ENCODE assay signal across 8 cellular contexts in genomic region chr11:65425105-65425970, GRCh38. TPM values are rescaled to one million over a fixed set of nuclear protein-coding genes. Genes with fewer than 3 reads are reported as not detected.
DNase-seq lines count a peak whose midpoint lies in the region; ATAC-seq and TF ChIP-seq lines count a peak whose summit lies in the region.

No MANE protein-coding gene starts in this region.

- no peaks in the 10 kb centered on the region for H3K27me3 ChIP-seq in BJ (ENCODE audit: control insufficient read depth, insufficient read depth, low read length)

- TF ChIP-seq CTCF in BJ (IDR thresholded peaks at IDR 0.05; ENCODE audit: insufficient read depth, low read depth, low read length) (0 out of 2 replicates have a peak, but pooled peaks have one; percentile 7), chondrocyte (IDR thresholded peaks at IDR 0.05) (peak; percentile 45)

- POLR2A ChIA-PET in BJ (lab: Charles Lee) = interaction anchor here (4.0 to 7.4 kb wide), 2 partner anchors 74 to 82 kb away, joined by 50 to 204 read pairs; partner anchors contain the start of gene MALAT1

- CTCF ChIA-PET in BJ (lab: Yijun Ruan, JAX) = interaction anchor here (0.6 to 2.5 kb wide), 3 partner anchors 10 to 80 kb away, joined by 3 to 8 read pairs (median 4); no protein-coding TSS in a partner anchor

- peak overlapping the region; percentile 100 for H3K27ac Mint-ChIP-seq in chondrocyte (ENCODE audit: unreplicated experiment)

- H3K36me3 Mint-ChIP-seq in chondrocyte (ENCODE audit: low read depth) = peaks cover 50% of the 10 kb centered on the region

- H3K9me3 Mint-ChIP-seq in chondrocyte (ENCODE audit: low read depth) = no peaks in the 10 kb centered on the region

- ATAC-seq in GM21529 (IDR thresholded peaks at IDR 0.05; ENCODE audit: unreplicated experiment) = no peak

- no peak for DNase-seq in BJ (ENCODE audit: low read depth)
- DNase-seq in KG1 (lab: John Stamatoyannopoulos, UW) = peak; percentile 65
- DNase-seq in activated CD4-positive, CD25-positive, alpha-beta regulatory T cell treated with anti-CD3 and anti-CD28 coated beads, Interleukin-2, amount 50 U/mL, for 16 hours (ENCODE audit: low read depth, low spot score) = peak; percentile 81
- no peak for DNase-seq in chondrocyte (ENCODE audit: low spot score)
- DNase-seq in medulla oblongata (ENCODE audit: extremely low spot score) = peak; percentile 70
- DNase-seq in stimulated activated CD8-positive, alpha-beta memory T cell treated with anti-CD3 and anti-CD28 coated beads, Interleukin-4, amount 100 ng/mL, for 4 hours (ENCODE audit: low read depth in 2 of 2, low spot score in 1 of 2) = peak; percentile 58 to 75
- no peak for DNase-seq in GM19240 (ENCODE audit: insufficient read length, low spot score)

- peaks cover 86% of the 10 kb centered on the region for H3K4me1 Mint-ChIP-seq in chondrocyte (ENCODE audit: low read depth)

- H3K4me3 Mint-ChIP-seq in chondrocyte (ENCODE audit: unreplicated experiment) = peak overlapping the region; percentile 82

- no peaks in the 10 kb centered on the region for H3K27me3 Mint-ChIP-seq in chondrocyte (ENCODE audit: low read depth)

- peak overlapping the region; percentile 72 for H3K4me3 ChIP-seq in BJ (ENCODE audit: low read depth, low read length)

- peaks cover 12% of the 10 kb centered on the region for H3K36me3 ChIP-seq in BJ (ENCODE audit: control insufficient read depth, insufficient read depth, low read length)

RNA-seq across cellular contexts. Expression of gene NEAT1, which starts 2.7 kb away (rescaled TPM):
- 59.2 and 87.2 TPM in 2 replicates for polyA plus RNA-seq in BJ (2011; rRNA removed)
- polyA minus RNA-seq in BJ (2011; rRNA and poly(A)+ RNA removed) = 274 and 373 TPM in 2 replicates
- total RNA-seq in chondrocyte = 333 to 440 TPM (median 377 TPM) in 3 replicates

RNA-seq across cellular contexts. Expression of gene FRMD8, which starts 38.9 kb away (rescaled TPM):
- polyA plus RNA-seq in BJ (2011; rRNA removed) = 15.0 and 21.6 TPM in 2 replicates
- 13.0 and 15.4 TPM in 2 replicates for polyA minus RNA-seq in BJ (2011; rRNA and poly(A)+ RNA removed)
- 43.6 to 49.6 TPM (median 45.5 TPM) in 3 replicates for total RNA-seq in chondrocyte

RNA-seq across cellular contexts. Expression of gene SLC25A45, which starts 42.9 kb away (rescaled TPM):
- polyA plus RNA-seq in BJ (2011; rRNA removed) = 1.1 and 2.1 TPM in 2 replicates
- 2.3 TPM in 2 replicates for polyA minus RNA-seq in BJ (2011; rRNA and poly(A)+ RNA removed)
- 11.7 to 14.4 TPM (median 13.1 TPM) in 3 replicates for total RNA-seq in chondrocyte

Comparison
In these comparisons a context has a peak if more than half of its experiments do, and no peak if none do; other contexts are left out.
1. DNase-seq: peak in KG1 (single experiment), activated CD4-positive, CD25-positive, alpha-beta regulatory T cell treated with anti-CD3 and anti-CD28 coated beads, Interleukin-2, amount 50 U/mL, for 16 hours (single experiment), medulla oblongata (single experiment) and stimulated activated CD8-positive, alpha-beta memory T cell treated with anti-CD3 and anti-CD28 coated beads, Interleukin-4, amount 100 ng/mL, for 4 hours (2 of 2); none in BJ (single experiment), chondrocyte (single experiment) and GM19240 (single experiment).